3 cellular contexts compared by ENCODE assay signal in the genomic region with DNA sequence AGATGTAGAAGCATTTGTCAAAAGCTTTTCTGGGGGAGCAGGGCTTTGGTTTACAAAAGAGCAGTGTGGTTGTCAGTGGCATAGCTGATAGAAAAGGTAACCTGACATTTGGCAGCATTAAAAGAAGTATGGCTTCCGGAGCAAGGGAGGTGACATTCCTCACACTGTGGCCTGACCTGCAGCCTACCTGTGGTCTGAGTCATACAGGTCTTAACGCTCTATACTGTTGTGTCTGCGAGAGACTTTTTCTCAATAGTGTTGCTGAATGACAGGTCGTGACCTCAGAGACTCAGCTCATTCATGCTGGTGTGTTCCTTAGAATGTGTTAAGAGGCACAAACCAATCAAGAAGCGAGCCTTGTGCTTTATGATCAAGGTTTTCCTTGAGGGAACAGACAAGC.
A peak's percentile ranks its signal among the peaks of the same experiment; 100 is the strongest.
TF ChIP-seq lines count a peak whose summit lies in the region.

No MANE protein-coding gene starts in this region.

TF ChIP-seq in SK-N-SH treated with all-trans-retinoic acid at 6 μM for 48 hours, 23 proteins besides CTCF, POLR2A, EP300 and RAD21:
- TF ChIP-seq ZNF8 (CRISPR knock-in tag; IDR thresholded peaks at IDR 0.05), result no peak
- TF ChIP-seq ESRRG (CRISPR knock-in tag; IDR thresholded peaks at IDR 0.05), result no peak
- peak; percentile 93 for TF ChIP-seq ZNF70 (CRISPR knock-in tag; IDR thresholded peaks at IDR 0.05)
- no peak for TF ChIP-seq BACH2 (CRISPR knock-in tag; IDR thresholded peaks at IDR 0.05; ENCODE audit: borderline replicate concordance)
- TF ChIP-seq, protein P1, sequence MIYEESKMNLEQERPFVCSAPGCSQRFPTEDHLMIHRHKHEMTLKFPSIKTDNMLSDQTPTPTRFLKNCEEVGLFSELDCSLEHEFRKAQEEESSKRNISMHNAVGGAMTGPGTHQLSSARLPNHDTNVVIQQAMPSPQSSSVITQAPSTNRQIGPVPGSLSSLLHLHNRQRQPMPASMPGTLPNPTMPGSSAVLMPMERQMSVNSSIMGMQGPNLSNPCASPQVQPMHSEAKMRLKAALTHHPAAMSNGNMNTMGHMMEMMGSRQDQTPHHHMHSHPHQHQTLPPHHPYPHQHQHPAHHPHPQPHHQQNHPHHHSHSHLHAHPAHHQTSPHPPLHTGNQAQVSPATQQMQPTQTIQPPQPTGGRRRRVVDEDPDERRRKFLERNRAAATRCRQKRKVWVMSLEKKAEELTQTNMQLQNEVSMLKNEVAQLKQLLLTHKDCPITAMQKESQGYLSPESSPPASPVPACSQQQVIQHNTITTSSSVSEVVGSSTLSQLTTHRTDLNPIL (CRISPR knock-in tag; IDR thresholded peaks at IDR 0.05; ENCODE audit: low read depth), result no peak
- no peak for TF ChIP-seq ZNF565 (CRISPR knock-in tag; conservative IDR thresholded peaks at IDR 0.05; ENCODE audit: low read depth)
- TF ChIP-seq CSDC2 (CRISPR knock-in tag; IDR thresholded peaks at IDR 0.05), result no peak
- no peak for TF ChIP-seq ZFP30 (CRISPR knock-in tag; IDR thresholded peaks at IDR 0.05)

TF ChIP-seq in SK-N-SH, 30 proteins besides CTCF, POLR2A, EP300 and RAD21:
- TF ChIP-seq, protein P2, sequence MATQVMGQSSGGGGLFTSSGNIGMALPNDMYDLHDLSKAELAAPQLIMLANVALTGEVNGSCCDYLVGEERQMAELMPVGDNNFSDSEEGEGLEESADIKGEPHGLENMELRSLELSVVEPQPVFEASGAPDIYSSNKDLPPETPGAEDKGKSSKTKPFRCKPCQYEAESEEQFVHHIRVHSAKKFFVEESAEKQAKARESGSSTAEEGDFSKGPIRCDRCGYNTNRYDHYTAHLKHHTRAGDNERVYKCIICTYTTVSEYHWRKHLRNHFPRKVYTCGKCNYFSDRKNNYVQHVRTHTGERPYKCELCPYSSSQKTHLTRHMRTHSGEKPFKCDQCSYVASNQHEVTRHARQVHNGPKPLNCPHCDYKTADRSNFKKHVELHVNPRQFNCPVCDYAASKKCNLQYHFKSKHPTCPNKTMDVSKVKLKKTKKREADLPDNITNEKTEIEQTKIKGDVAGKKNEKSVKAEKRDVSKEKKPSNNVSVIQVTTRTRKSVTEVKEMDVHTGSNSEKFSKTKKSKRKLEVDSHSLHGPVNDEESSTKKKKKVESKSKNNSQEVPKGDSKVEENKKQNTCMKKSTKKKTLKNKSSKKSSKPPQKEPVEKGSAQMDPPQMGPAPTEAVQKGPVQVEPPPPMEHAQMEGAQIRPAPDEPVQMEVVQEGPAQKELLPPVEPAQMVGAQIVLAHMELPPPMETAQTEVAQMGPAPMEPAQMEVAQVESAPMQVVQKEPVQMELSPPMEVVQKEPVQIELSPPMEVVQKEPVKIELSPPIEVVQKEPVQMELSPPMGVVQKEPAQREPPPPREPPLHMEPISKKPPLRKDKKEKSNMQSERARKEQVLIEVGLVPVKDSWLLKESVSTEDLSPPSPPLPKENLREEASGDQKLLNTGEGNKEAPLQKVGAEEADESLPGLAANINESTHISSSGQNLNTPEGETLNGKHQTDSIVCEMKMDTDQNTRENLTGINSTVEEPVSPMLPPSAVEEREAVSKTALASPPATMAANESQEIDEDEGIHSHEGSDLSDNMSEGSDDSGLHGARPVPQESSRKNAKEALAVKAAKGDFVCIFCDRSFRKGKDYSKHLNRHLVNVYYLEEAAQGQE (IDR thresholded peaks at IDR 0.05; ENCODE audit: low read depth, low read length), result no peak
- TF ChIP-seq GATA2 (CRISPR knock-in tag; IDR thresholded peaks at IDR 0.05) (no peak), CHD2 (IDR thresholded peaks at IDR 0.05; ENCODE audit: low read length, partially characterized antibody) (no peak), FOXM1 (IDR thresholded peaks at IDR 0.05; ENCODE audit: low read depth) (no peak), TAF1 (IDR thresholded peaks at IDR 0.05; ENCODE audit: borderline replicate concordance, low read depth, low read length) (no peak), YY1 (IDR thresholded peaks at IDR 0.05; ENCODE audit: low read depth) (no peak), NFIC (IDR thresholded peaks at IDR 0.05; ENCODE audit: borderline replicate concordance) (no peak), EZH2phosphoT487 (IDR thresholded peaks at IDR 0.05; ENCODE audit: borderline replicate concordance, low read depth) (no peak), RCOR1 (IDR thresholded peaks at IDR 0.05; ENCODE audit: low read length) (no peak), TCF12 (IDR thresholded peaks at IDR 0.05) (no peak)
- TF ChIP-seq, protein P3, sequence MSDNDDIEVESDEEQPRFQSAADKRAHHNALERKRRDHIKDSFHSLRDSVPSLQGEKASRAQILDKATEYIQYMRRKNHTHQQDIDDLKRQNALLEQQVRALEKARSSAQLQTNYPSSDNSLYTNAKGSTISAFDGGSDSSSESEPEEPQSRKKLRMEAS (IDR thresholded peaks at IDR 0.05; ENCODE audit: low read depth), result no peak
- TF ChIP-seq, protein P4, sequence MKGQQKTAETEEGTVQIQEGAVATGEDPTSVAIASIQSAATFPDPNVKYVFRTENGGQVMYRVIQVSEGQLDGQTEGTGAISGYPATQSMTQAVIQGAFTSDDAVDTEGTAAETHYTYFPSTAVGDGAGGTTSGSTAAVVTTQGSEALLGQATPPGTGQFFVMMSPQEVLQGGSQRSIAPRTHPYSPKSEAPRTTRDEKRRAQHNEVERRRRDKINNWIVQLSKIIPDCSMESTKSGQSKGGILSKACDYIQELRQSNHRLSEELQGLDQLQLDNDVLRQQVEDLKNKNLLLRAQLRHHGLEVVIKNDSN (IDR thresholded peaks at IDR 0.05; ENCODE audit: borderline replicate concordance, low read depth), result no peak
- TF ChIP-seq, protein P5, sequence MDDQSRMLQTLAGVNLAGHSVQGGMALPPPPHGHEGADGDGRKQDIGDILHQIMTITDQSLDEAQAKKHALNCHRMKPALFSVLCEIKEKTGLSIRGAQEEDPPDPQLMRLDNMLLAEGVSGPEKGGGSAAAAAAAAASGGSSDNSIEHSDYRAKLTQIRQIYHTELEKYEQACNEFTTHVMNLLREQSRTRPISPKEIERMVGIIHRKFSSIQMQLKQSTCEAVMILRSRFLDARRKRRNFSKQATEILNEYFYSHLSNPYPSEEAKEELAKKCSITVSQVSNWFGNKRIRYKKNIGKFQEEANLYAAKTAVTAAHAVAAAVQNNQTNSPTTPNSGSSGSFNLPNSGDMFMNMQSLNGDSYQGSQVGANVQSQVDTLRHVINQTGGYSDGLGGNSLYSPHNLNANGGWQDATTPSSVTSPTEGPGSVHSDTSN (IDR thresholded peaks at IDR 0.05), result no peak
TF ChIP-seq in SK-N-SH: peak in this region for 0.

TF ChIP-seq in HepG2, 621 proteins besides CTCF, POLR2A, EP300 and RAD21:
- no peak for TF ChIP-seq MED8 (CRISPR knock-in tag; IDR thresholded peaks at IDR 0.05; ENCODE audit: insufficient replicate concordance)
- TF ChIP-seq RBFOX2 (IDR thresholded peaks at IDR 0.05; ENCODE audit: low read depth, low read length), result 0 out of 2 replicates have a peak, but pooled peaks have one; percentile 21
